ENCODE assay signal across 18 cellular contexts in genomic region chr9:91890662-91891061, GRCh38. TPM values are rescaled to one million over a fixed set of nuclear protein-coding genes. Genes with fewer than 3 reads are reported as not detected.
DNase-seq lines count a peak whose midpoint lies in the region; ATAC-seq, FAIRE-seq and TF ChIP-seq lines count a peak whose summit lies in the region.
"Had no signal": no experiment of that assay in that cellular context is flagged by ENCODE, and none has a peak within 500 bp of the region (broad histone marks: within the 10 kb centered on the region; RNA-seq: fewer than 3 reads in every experiment).

No MANE protein-coding gene starts in this region.

- intact Hi-C loops in HepG2 (cut with micrococcal nuclease; ENCODE audit: unreplicated experiment) (no loop called here), right lobe of liver (cut with DNase I) (no loop called here)

- WGBS in HepG2 (ENCODE audit: low lambda C conversion rate) = 63% methylated on average over 3 of the region's 3 CpGs
- WGBS in right lobe of liver (ENCODE audit: insufficient coverage, low coverage, low lambda C conversion rate, missing lambda C conversion rate) = 75% methylated on average over 3 of the region's 3 CpGs

- peaks cover 2% of the 10 kb centered on the region for H3K4me1 ChIP-seq in HepG2 (ENCODE audit: insufficient read depth, low read length)
- H3K4me1 ChIP-seq in right lobe of liver = no peaks in the 10 kb centered on the region
- peaks cover 58% of the 10 kb centered on the region for H3K4me1 ChIP-seq in muscle layer of colon (ENCODE audit: insufficient read depth, low read length)

- no peak for TF ChIP-seq EP300 in HepG2 (IDR thresholded peaks at IDR 0.05; ENCODE audit: low read depth in 2 of 2, low read length in 2 of 2)
- TF ChIP-seq EP300 in HepG2 (CRISPR knock-in tag; IDR thresholded peaks at IDR 0.05; ENCODE audit: borderline replicate concordance) = no peak

- in situ Hi-C loops in HepG2 (cut with HindIII; ENCODE audit: extremely low pct_ligation_motif_present, low pct_unique_long_range_greater_than_20kb) = no loop called here

- FAIRE-seq in HepG2 (lab: Jason Lieb, UNC) = no peak
- FAIRE-seq: G401.6, GM12891 had no signal

- H3K9ac ChIP-seq in HepG2 (ENCODE audit: insufficient read depth, low read depth, low read length) = no peak overlapping the region
- no peak overlapping the region for H3K9ac ChIP-seq in muscle layer of colon (ENCODE audit: low read length)

- no peak for TF ChIP-seq RAD21 in HepG2 (CRISPR knock-in tag; IDR thresholded peaks at IDR 0.05)

- no peaks in the 10 kb centered on the region for H3K27me3 Mint-ChIP-seq in osteocyte (ENCODE audit: unreplicated experiment)

- peaks cover 0 to 20% of the 10 kb centered on the region in 2 experiments; a peak in 1 of 5 replicates for H3K27me3 ChIP-seq in HepG2 (ENCODE audit: control insufficient read depth in 1 of 2, insufficient read depth in 2 of 2, low read length in 2 of 2)
- no peaks in the 10 kb centered on the region for H3K27me3 ChIP-seq in right lobe of liver
- no peaks in the 10 kb centered on the region for H3K27me3 ChIP-seq in muscle layer of colon (ENCODE audit: control insufficient read depth in 1 of 2, insufficient read depth in 2 of 2, low read length in 2 of 2)
- H3K27me3 ChIP-seq: BE2C had no signal

- no peak overlapping the region for H3K4me2 ChIP-seq in HepG2 (ENCODE audit: low read depth, low read length)
- H3K4me2 ChIP-seq: GM23338 had no signal

- no peaks in the 10 kb centered on the region for H3K9me3 ChIP-seq in HepG2 (ENCODE audit: low read length)
- H3K9me3 ChIP-seq in right lobe of liver = no peaks in the 10 kb centered on the region
- no peaks in the 10 kb centered on the region for H3K9me3 ChIP-seq in muscle layer of colon (ENCODE audit: low read length)
- H3K9me3 ChIP-seq: BE2C had no signal

- H3K27ac ChIP-seq in HepG2 (ENCODE audit: extremely low read length, insufficient read depth, low read length) = no peak overlapping the region
- H3K27ac ChIP-seq in right lobe of liver = no peak overlapping the region
- peak overlapping the region; percentile 22 for H3K27ac ChIP-seq in muscle layer of colon (ENCODE audit: low read depth, low read length)
- H3K27ac ChIP-seq: C4-2B had no signal

- H3K79me2 ChIP-seq in HepG2 (ENCODE audit: insufficient read depth, low read length) = no peaks in the 10 kb centered on the region

- ATAC-seq in HepG2 (no peak), right lobe of liver (no peak), HG03175 (IDR thresholded peaks at IDR 0.05; ENCODE audit: unreplicated experiment) (no peak), HG02623 (IDR thresholded peaks at IDR 0.05; ENCODE audit: unreplicated experiment) (no peak)
- no peak for ATAC-seq in stimulated activated effector memory CD8-positive, alpha-beta T cell treated with anti-CD3 and anti-CD28 coated beads, Interleukin-12 subunit alpha, Interleukin-12 subunit beta, amount 100 ng/mL, for 72 hours
- ATAC-seq: GM23338 had no signal

- TF ChIP-seq CTCF in HepG2 (CRISPR knock-in tag; IDR thresholded peaks at IDR 0.05) = no peak
- TF ChIP-seq CTCF in right lobe of liver (IDR thresholded peaks at IDR 0.05) = no peak
- TF ChIP-seq CTCF in osteocyte (IDR thresholded peaks at IDR 0.05) = no peak

- H3K4me3 Mint-ChIP-seq in osteocyte (ENCODE audit: unreplicated experiment) = no peak overlapping the region
- H3K4me3 Mint-ChIP-seq in stimulated activated effector memory CD8-positive, alpha-beta T cell treated with anti-CD3 and anti-CD28 coated beads, Interleukin-12 subunit alpha, Interleukin-12 subunit beta, amount 100 ng/mL, for 72 hours = no peak overlapping the region
- H3K4me3 Mint-ChIP-seq: CD4-positive, alpha-beta memory T cell; GM23338 had no signal

- no peaks in the 10 kb centered on the region for H4K20me1 ChIP-seq in HepG2 (ENCODE audit: insufficient read depth, low read length)

- no peak overlapping the region for H3K4me3 ChIP-seq in HepG2 (replicated peaks in 1 of 3; ENCODE audit: insufficient read depth in 1 of 3, low read depth in 2 of 3, low read length in 3 of 3)
- H3K4me3 ChIP-seq in right lobe of liver = no peak overlapping the region
- no peak overlapping the region for H3K4me3 ChIP-seq in muscle layer of colon (ENCODE audit: low read depth in 1 of 2, low read length in 2 of 2)
- H3K4me3 ChIP-seq: GM23338 had no signal

- DNase-seq in HepG2 (ENCODE audit: low spot score) (no peak), right lobe of liver (no peak), osteocyte (ENCODE audit: extremely low spot score, unreplicated experiment) (no peak)
- no peak for DNase-seq in activated CD8-positive, alpha-beta memory T cell treated with anti-CD3 and anti-CD28 coated beads, Interleukin-2, amount 50 U/mL, for 48 hours
- no peak for DNase-seq in stimulated activated effector memory CD8-positive, alpha-beta T cell treated with anti-CD3 and anti-CD28 coated beads, Interleukin-12 subunit alpha, Interleukin-12 subunit beta, amount 100 ng/mL, for 72 hours (ENCODE audit: low spot score in 2 of 2)
- DNase-seq: 8988T; BE2C; CD4-positive, alpha-beta memory T cell; DMS79; EL; H7 had no signal

- H3K36me3 Mint-ChIP-seq in osteocyte (ENCODE audit: unreplicated experiment) = no peaks in the 10 kb centered on the region
- no peaks in the 10 kb centered on the region for H3K36me3 Mint-ChIP-seq in stimulated activated effector memory CD8-positive, alpha-beta T cell treated with anti-CD3 and anti-CD28 coated beads, Interleukin-12 subunit alpha, Interleukin-12 subunit beta, amount 100 ng/mL, for 72 hours
- H3K36me3 Mint-ChIP-seq: CD4-positive, alpha-beta memory T cell had no signal

- CTCF ChIA-PET in HepG2 (lab: Yijun Ruan, JAX; ENCODE audit: low intra/inter-chr PET ratio, low total read pairs) = no interaction called here

- H3K9me3 Mint-ChIP-seq in osteocyte (ENCODE audit: unreplicated experiment) = no peaks in the 10 kb centered on the region
- no peaks in the 10 kb centered on the region for H3K9me3 Mint-ChIP-seq in stimulated activated effector memory CD8-positive, alpha-beta T cell treated with anti-CD3 and anti-CD28 coated beads, Interleukin-12 subunit alpha, Interleukin-12 subunit beta, amount 100 ng/mL, for 72 hours
- H3K9me3 Mint-ChIP-seq: CD4-positive, alpha-beta memory T cell; GM23338 had no signal

- BruUV-seq in HepG2 (replicated peaks; lab: Mats Ljungman, UMichigan) = no TSS peak

- peak overlapping the region; percentile 35 for H3K27ac Mint-ChIP-seq in osteocyte (ENCODE audit: unreplicated experiment)
- no peak overlapping the region for H3K27ac Mint-ChIP-seq in stimulated activated effector memory CD8-positive, alpha-beta T cell treated with anti-CD3 and anti-CD28 coated beads, Interleukin-12 subunit alpha, Interleukin-12 subunit beta, amount 100 ng/mL, for 72 hours
- H3K27ac Mint-ChIP-seq: CD4-positive, alpha-beta memory T cell; GM23338 had no signal

- H3K36me3 ChIP-seq in HepG2 (replicated peaks in 1 of 2; ENCODE audit: control insufficient read depth in 1 of 2, insufficient read depth in 2 of 2, low read length in 2 of 2) (no peaks in the 10 kb centered on the region), right lobe of liver (no peaks in the 10 kb centered on the region), muscle layer of colon (ENCODE audit: insufficient read depth, low read length) (no peaks in the 10 kb centered on the region)
- H3K36me3 ChIP-seq: BE2C had no signal

- H2AFZ ChIP-seq in HepG2 (ENCODE audit: low read length) = no peak overlapping the region
- H2AFZ ChIP-seq: GM23338 had no signal

- POLR2A ChIA-PET in HepG2 (lab: Yijun Ruan, JAX) = no interaction called here

- H3K4me1 Mint-ChIP-seq in osteocyte (ENCODE audit: unreplicated experiment) = peaks cover 90% of the 10 kb centered on the region
- no peaks in the 10 kb centered on the region for H3K4me1 Mint-ChIP-seq in stimulated activated effector memory CD8-positive, alpha-beta T cell treated with anti-CD3 and anti-CD28 coated beads, Interleukin-12 subunit alpha, Interleukin-12 subunit beta, amount 100 ng/mL, for 72 hours
- H3K4me1 Mint-ChIP-seq: CD4-positive, alpha-beta memory T cell had no signal

- TF ChIP-seq POLR2A in HepG2 (IDR thresholded peaks at IDR 0.05; ENCODE audit: insufficient read depth in 1 of 2, low read depth in 2 of 2, low read length in 2 of 2) = no peak
- TF ChIP-seq POLR2A in right lobe of liver (IDR thresholded peaks at IDR 0.05) = no peak

TF ChIP-seq in HepG2, 621 proteins besides CTCF, POLR2A, EP300 and RAD21 (continues in another document):
- TF ChIP-seq TBL1XR1 (IDR thresholded peaks at IDR 0.05; ENCODE audit: borderline replicate concordance, low read length, partially characterized antibody) = no peak

RNA-seq across cellular contexts. Expression of gene ROR2, which starts 59.4 kb away (rescaled TPM):
- total RNA-seq in HepG2 (2016; rRNA removed; fragmentation: Illumina TruSeq; extraction: Trizol) = not detected in 2 replicates
- not detected in 2 replicates for total RNA-seq in HepG2 (2016; cell fraction: cytosol; rRNA removed; fragmentation: Illumina TruSeq; extraction: Trizol; ENCODE audit: low read depth)
- not detected in 2 replicates for total RNA-seq in HepG2 (2016; cell fraction: insoluble cytoplasmic fraction; rRNA removed; fragmentation: Illumina TruSeq; extraction: Trizol)
- not detected in 2 replicates for total RNA-seq in HepG2 (2016; cell fraction: membrane; rRNA removed; fragmentation: Illumina TruSeq; extraction: Trizol)
- total RNA-seq in HepG2 (2016; cell fraction: nucleus; rRNA removed; fragmentation: Illumina TruSeq; extraction: Trizol) = not detected in 2 replicates
- polyA plus RNA-seq in HepG2 (2011; rRNA removed) = not detected in 2 replicates
- polyA plus RNA-seq in HepG2 (2011; cell fraction: cytosol; rRNA removed) = not detected in 2 replicates
- not detected in 2 replicates for polyA plus RNA-seq in HepG2 (2011; cell fraction: nucleus; rRNA removed)
- not detected in 2 replicates for polyA plus RNA-seq in HepG2 (2012)
- polyA plus RNA-seq in HepG2 (2016; cell fraction: cytosol; fragmentation: Illumina TruSeq; extraction: Trizol; ENCODE audit: low read depth) = not detected in 2 replicates
- not detected in 2 replicates for polyA plus RNA-seq in HepG2 (2016; cell fraction: insoluble cytoplasmic fraction; fragmentation: Illumina TruSeq; extraction: Trizol; ENCODE audit: low read depth)
- not detected in 2 replicates for polyA plus RNA-seq in HepG2 (2016; cell fraction: membrane; fragmentation: Illumina TruSeq; extraction: Trizol; ENCODE audit: low read depth)
- polyA plus RNA-seq in HepG2 (2016; cell fraction: nucleus; fragmentation: Illumina TruSeq; extraction: Trizol; ENCODE audit: insufficient read depth, low read depth) = not detected in 2 replicates
- polyA minus RNA-seq in HepG2 (2011; rRNA and poly(A)+ RNA removed; ENCODE audit: low replicate concordance) = 0.60 and 1.2 TPM in 2 replicates
- polyA minus RNA-seq in HepG2 (2011; cell fraction: cytosol; rRNA and poly(A)+ RNA removed) = not detected in 2 replicates
- not detected in 2 replicates for polyA minus RNA-seq in HepG2 (2011; cell fraction: nucleus; rRNA and poly(A)+ RNA removed)
- 1 to 10 TPM in 2 of 6 experiments, under 1 TPM in 3, not detected in 1; 0.12 to 1.2 (median 0.49) TPM for total RNA-seq in right lobe of liver
- total RNA-seq in osteocyte = 43.0 and 48.2 TPM in 2 replicates

Comparison
In these comparisons a context has a peak if more than half of its experiments do, and no peak if none do; other contexts are left out.
1. RNA of gene ROR2, which starts 59.4 kb away (total RNA-seq): 43.0 to 48.2 TPM in osteocyte; 0.12 to 1.2 TPM in right lobe of liver and not detected in HepG2; every median in the first group is over 10 times any median in the second.